14 cellular contexts compared by ENCODE assay signal in the genomic region with DNA sequence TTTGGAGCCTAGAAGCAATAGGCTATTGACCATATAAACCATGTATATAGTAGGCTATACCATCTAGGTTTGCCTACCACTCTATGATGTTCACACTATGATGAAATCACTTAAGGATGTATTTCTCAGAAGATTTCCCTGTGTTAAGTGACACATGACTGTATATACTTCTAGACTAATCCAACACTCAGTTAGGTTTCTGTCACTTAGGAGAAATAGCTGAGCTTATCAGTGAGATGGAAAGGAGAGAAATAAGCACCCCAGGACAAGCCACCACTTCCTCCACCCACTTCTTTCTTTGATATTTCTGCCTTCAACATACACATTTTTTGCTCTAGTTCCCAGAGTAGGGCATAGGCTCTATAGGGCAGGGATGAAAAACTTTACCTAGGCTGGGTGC. TPM values are rescaled to one million over a fixed set of nuclear protein-coding genes. Genes with fewer than 3 reads are reported as not detected.
DNase-seq lines count a peak whose midpoint lies in the region; ATAC-seq and TF ChIP-seq lines count a peak whose summit lies in the region.
"Had no signal": no experiment of that assay in that cellular context is flagged by ENCODE, and none has a peak within 500 bp of the region (broad histone marks: within the 10 kb centered on the region; RNA-seq: fewer than 3 reads in every experiment).

No MANE protein-coding gene starts in this region.

- H3K36me3 ChIP-seq in Caco-2 (ENCODE audit: control insufficient read depth, insufficient read depth, low read length), result no peaks in the 10 kb centered on the region; the same call in 1 of the 2 replicates

- no peaks in the 10 kb centered on the region for H3K27me3 ChIP-seq in Caco-2 (replicated peaks; ENCODE audit: control insufficient read depth, insufficient read depth, low read length)
- H3K27me3 ChIP-seq: MG63 had no signal

- CTCF ChIA-PET in Caco-2 (lab: Charles Lee), result no interaction called here

- peak; percentile 60 for ATAC-seq in activated T-helper 17 cell treated with anti-CD3 and anti-CD28 coated beads, Interleukin-2, amount 50 U/mL, for 72 hours (replicated peaks)
- ATAC-seq in stimulated activated naive CD8-positive, alpha-beta T cell treated with anti-CD3 and anti-CD28 coated beads, Interleukin-15, Interleukin-2, amounts not matched to agents 100 U/mL and 50 U/mL, for 24 hours, result peak; percentile 66
- no peak for ATAC-seq in HG03571 (IDR thresholded peaks at IDR 0.05; ENCODE audit: unreplicated experiment)
- ATAC-seq: CD8-positive, alpha-beta T cell had no signal

- no peak overlapping the region for H3K4me3 ChIP-seq in Caco-2 (ENCODE audit: low read depth, low read length)
- H3K4me3 ChIP-seq: MG63 had no signal

- H3K4me3 Mint-ChIP-seq in activated T-cell treated with anti-CD3 and anti-CD28 coated beads, Interleukin-2, amount 50 U/mL, for 24 hours, result no peak overlapping the region
- H3K4me3 Mint-ChIP-seq in Caco-2 (ENCODE audit: unreplicated experiment), result no peak overlapping the region
- H3K4me3 Mint-ChIP-seq in activated T-helper 17 cell treated with anti-CD3 and anti-CD28 coated beads, Interleukin-2, amount 50 U/mL, for 72 hours, result no peak overlapping the region
- H3K4me3 Mint-ChIP-seq: CD8-positive, alpha-beta T cell; HFFc6 had no signal

- no peaks in the 10 kb centered on the region for H3K9me3 ChIP-seq in Caco-2
- H3K9me3 ChIP-seq: MG63 had no signal

- POLR2A ChIA-PET in Caco-2 (lab: Charles Lee), result no interaction called here

- TF ChIP-seq CTCF in Caco-2 (IDR thresholded peaks at IDR 0.05; ENCODE audit: insufficient read depth in 1 of 2, low read depth in 1 of 2, low read length in 1 of 2, severe bottlenecking in 1 of 2, unreplicated experiment in 1 of 2), result no peak

- DNase-seq in activated T-cell treated with anti-CD3 and anti-CD28 coated beads, Interleukin-2, amount 50 U/mL, for 24 hours, result no peak
- no peak for DNase-seq in activated T-cell treated with anti-CD3 and anti-CD28 coated beads, Interleukin-2, amount 50 U/mL, for 1 hour
- DNase-seq in Caco-2 (no peak), T1000 (lab: John Stamatoyannopoulos, UW) (no peak)
- no peak for DNase-seq in stimulated activated naive CD8-positive, alpha-beta T cell treated with anti-CD3 and anti-CD28 coated beads, Interleukin-15, Interleukin-2, amounts not matched to agents 100 U/mL and 50 U/mL, for 24 hours
- DNase-seq: CD8-positive, alpha-beta T cell; HFFc6; MG63; NCI-H1092 treated with DMSO at 0.1 percent for 48 hours; NCI-H187; NCI-H446 treated with DMSO at 0.1 percent for 48 hours; NCI-H748 treated with DMSO at 0.1 percent for 48 hours had no signal

- H3K27me3 Mint-ChIP-seq in activated T-cell treated with anti-CD3 and anti-CD28 coated beads, Interleukin-2, amount 50 U/mL, for 24 hours, result no peaks in the 10 kb centered on the region
- H3K27me3 Mint-ChIP-seq in Caco-2 (ENCODE audit: insufficient read depth, unreplicated experiment), result no peaks in the 10 kb centered on the region
- no peaks in the 10 kb centered on the region for H3K27me3 Mint-ChIP-seq in activated T-helper 17 cell treated with anti-CD3 and anti-CD28 coated beads, Interleukin-2, amount 50 U/mL, for 72 hours

- H3K4me1 ChIP-seq in Caco-2, result peaks cover 16% of the 10 kb centered on the region

- H3K4me1 Mint-ChIP-seq in activated T-cell treated with anti-CD3 and anti-CD28 coated beads, Interleukin-2, amount 50 U/mL, for 24 hours (ENCODE audit: low read depth), result peaks cover 38% of the 10 kb centered on the region
- peaks cover 9% of the 10 kb centered on the region for H3K4me1 Mint-ChIP-seq in Caco-2 (ENCODE audit: low read depth, unreplicated experiment)
- H3K4me1 Mint-ChIP-seq in activated T-helper 17 cell treated with anti-CD3 and anti-CD28 coated beads, Interleukin-2, amount 50 U/mL, for 72 hours, result peaks cover 25% of the 10 kb centered on the region

- H3K36me3 Mint-ChIP-seq in activated T-cell treated with anti-CD3 and anti-CD28 coated beads, Interleukin-2, amount 50 U/mL, for 24 hours (ENCODE audit: low read depth), result peaks cover 24% of the 10 kb centered on the region
- H3K36me3 Mint-ChIP-seq in Caco-2 (ENCODE audit: insufficient read depth, unreplicated experiment), result peaks cover 14% of the 10 kb centered on the region
- H3K36me3 Mint-ChIP-seq in activated T-helper 17 cell treated with anti-CD3 and anti-CD28 coated beads, Interleukin-2, amount 50 U/mL, for 72 hours (ENCODE audit: low read depth), result peaks cover 22% of the 10 kb centered on the region

- peak overlapping the region; percentile 31 for H3K27ac Mint-ChIP-seq in activated T-cell treated with anti-CD3 and anti-CD28 coated beads, Interleukin-2, amount 50 U/mL, for 24 hours
- peak overlapping the region; percentile 45 for H3K27ac Mint-ChIP-seq in Caco-2 (ENCODE audit: unreplicated experiment)
- H3K27ac Mint-ChIP-seq in activated T-helper 17 cell treated with anti-CD3 and anti-CD28 coated beads, Interleukin-2, amount 50 U/mL, for 72 hours, result peak overlapping the region; percentile 61
- H3K27ac Mint-ChIP-seq: CD8-positive, alpha-beta T cell; HFFc6 had no signal

- intact Hi-C loops in Caco-2 (cut with micrococcal nuclease; ENCODE audit: unreplicated experiment), result no loop called here

- no TSS peak for BruUV-seq in Caco-2 (replicated peaks; lab: Mats Ljungman, UMichigan)

- H3K9me3 Mint-ChIP-seq in activated T-cell treated with anti-CD3 and anti-CD28 coated beads, Interleukin-2, amount 50 U/mL, for 24 hours, result no peaks in the 10 kb centered on the region
- H3K9me3 Mint-ChIP-seq in Caco-2 (ENCODE audit: unreplicated experiment), result no peaks in the 10 kb centered on the region
- H3K9me3 Mint-ChIP-seq in activated T-helper 17 cell treated with anti-CD3 and anti-CD28 coated beads, Interleukin-2, amount 50 U/mL, for 72 hours, result no peaks in the 10 kb centered on the region
- H3K9me3 Mint-ChIP-seq: CD8-positive, alpha-beta T cell; HFFc6 had no signal

RNA-seq across cellular contexts. Expression of gene PECR, which starts 7.8 kb away (rescaled TPM):
- 29.1 and 42.0 TPM in 2 replicates for total RNA-seq in Caco-2 (2022)
- 10 to 100 TPM; 27.7 to 27.8 TPM for total RNA-seq in activated T-helper 17 cell treated with anti-CD3 and anti-CD28 coated beads, Interleukin-2, amount 50 U/mL, for 72 hours

RNA-seq across cellular contexts. Expression of gene TMEM169, which starts 7.9 kb away (rescaled TPM):
- total RNA-seq in Caco-2 (2022), result 1.1 and 1.3 TPM in 2 replicates
- total RNA-seq in activated T-helper 17 cell treated with anti-CD3 and anti-CD28 coated beads, Interleukin-2, amount 50 U/mL, for 72 hours, result 1 to 10 TPM; 1.4 to 1.5 TPM
- total RNA-seq: CD8-positive, alpha-beta T cell had no signal

RNA-seq across cellular contexts. Expression of gene XRCC5, which starts 35.4 kb away (rescaled TPM):
- 319 and 333 TPM in 2 replicates for total RNA-seq in Caco-2 (2022)
- total RNA-seq in activated T-helper 17 cell treated with anti-CD3 and anti-CD28 coated beads, Interleukin-2, amount 50 U/mL, for 72 hours, result 100 to 1,000 TPM; 391 to 617 TPM
